10 cellular contexts compared by ENCODE assay signal in genomic region chr20:59752704-59753460, GRCh38.
DNase-seq lines count a peak whose midpoint lies in the region; ATAC-seq and TF ChIP-seq lines count a peak whose summit lies in the region.
"Had no signal": no experiment of that assay in that cellular context is flagged by ENCODE, and none has a peak within 500 bp of the region (broad histone marks: within the 10 kb centered on the region; RNA-seq: fewer than 3 reads in every experiment).

No MANE protein-coding gene starts in this region.

- TF ChIP-seq CTCF in hepatocyte (IDR thresholded peaks at IDR 0.05; ENCODE audit: poor library complexity) (no peak), lower lobe of right lung (IDR thresholded peaks at IDR 0.05) (no peak)

- ATAC-seq in GM19452 (IDR thresholded peaks at IDR 0.05; ENCODE audit: unreplicated experiment) (peak; percentile 44), HG03097 (IDR thresholded peaks at IDR 0.05; ENCODE audit: low FRiP score, unreplicated experiment) (peak; percentile 36), lower lobe of right lung (no peak)

- no peak overlapping the region for H3K27ac ChIP-seq in hepatocyte
- no peak overlapping the region for H3K27ac ChIP-seq in lower lobe of right lung
- H3K27ac ChIP-seq in effector memory CD4-positive, alpha-beta T cell (ENCODE audit: insufficient read depth, low read length, poor library complexity, severe bottlenecking) = no peak overlapping the region
- H3K27ac ChIP-seq: ovary had no signal

- no peaks in the 10 kb centered on the region for H3K9me3 ChIP-seq in hepatocyte (ENCODE audit: low read depth)
- no peaks in the 10 kb centered on the region for H3K9me3 ChIP-seq in lower lobe of right lung
- no peaks in the 10 kb centered on the region for H3K9me3 ChIP-seq in effector memory CD4-positive, alpha-beta T cell (ENCODE audit: control insufficient read depth, low read length)
- H3K9me3 ChIP-seq: ovary had no signal

- H3K27me3 ChIP-seq in hepatocyte = peaks cover 18% of the 10 kb centered on the region
- peaks cover 54% of the 10 kb centered on the region for H3K27me3 ChIP-seq in lower lobe of right lung (ENCODE audit: low read depth)
- H3K27me3 ChIP-seq in effector memory CD4-positive, alpha-beta T cell (replicated peaks; ENCODE audit: control insufficient read depth, insufficient read depth, low read length, poor library complexity, severe bottlenecking) = no peaks in the 10 kb centered on the region
- H3K27me3 ChIP-seq: ovary had no signal

- no peaks in the 10 kb centered on the region for H3K4me1 ChIP-seq in hepatocyte (ENCODE audit: insufficient read depth)
- peaks cover 16% of the 10 kb centered on the region for H3K4me1 ChIP-seq in lower lobe of right lung
- no peaks in the 10 kb centered on the region for H3K4me1 ChIP-seq in effector memory CD4-positive, alpha-beta T cell (ENCODE audit: control insufficient read depth, insufficient read depth, low read length, poor library complexity, severe bottlenecking)

- no peaks in the 10 kb centered on the region for H3K79me2 ChIP-seq in hepatocyte

- H3K9me2 ChIP-seq in hepatocyte (replicated peaks; ENCODE audit: insufficient read depth) = no peaks in the 10 kb centered on the region

- H3K4me3 ChIP-seq in hepatocyte (no peak overlapping the region), lower lobe of right lung (no peak overlapping the region)
- no peak overlapping the region for H3K4me3 ChIP-seq in effector memory CD4-positive, alpha-beta T cell (ENCODE audit: insufficient read depth, low read depth, low read length, poor library complexity, severe bottlenecking)
- H3K4me3 ChIP-seq: ovary had no signal

- DNase-seq in G401 (ENCODE audit: low spot score) (peak; percentile 67), epidermal melanocyte (ENCODE audit: insufficient read length, low spot score) (peak; percentile 50), hepatocyte (ENCODE audit: low spot score) (no peak), lower lobe of right lung (no peak)
- no peak for DNase-seq in activated CD4-positive, alpha-beta T cell treated with anti-CD3 and anti-CD28 coated beads for 48 hours
- no peak for DNase-seq in effector memory CD4-positive, alpha-beta T cell
- DNase-seq: NCI-H2029 treated with DMSO at 0.1 percent for 48 hours, ovary had no signal

- H3K4me2 ChIP-seq in hepatocyte = no peak overlapping the region

- intact Hi-C loops in lower lobe of right lung (cut with DNase I) = no loop called here

- no peaks in the 10 kb centered on the region for H4K20me1 ChIP-seq in hepatocyte (ENCODE audit: insufficient read depth, poor library complexity, severe bottlenecking)

- H2AFZ ChIP-seq in hepatocyte = no peak overlapping the region

- H3K36me3 ChIP-seq in hepatocyte (replicated peaks; ENCODE audit: insufficient read depth, low read depth) (no peaks in the 10 kb centered on the region), lower lobe of right lung (no peaks in the 10 kb centered on the region)
- no peaks in the 10 kb centered on the region for H3K36me3 ChIP-seq in effector memory CD4-positive, alpha-beta T cell (ENCODE audit: control insufficient read depth, insufficient read depth, low read length)
- H3K36me3 ChIP-seq: ovary had no signal

- WGBS in hepatocyte (ENCODE audit: low lambda C conversion rate, missing lambda C conversion rate) = 71% methylated on average over 20 of the region's 20 CpGs

- in situ Hi-C loops in G401 (cut with HindIII; ENCODE audit: low sequenced_read_pairs) = no loop called here

Comparison
In these comparisons a context has a peak if more than half of its experiments do, and no peak if none do; other contexts are left out.
1. DNase-seq: peak in G401 (single experiment) and epidermal melanocyte (single experiment); none in activated CD4-positive, alpha-beta T cell treated with anti-CD3 and anti-CD28 coated beads for 48 hours (single experiment), hepatocyte (single experiment), lower lobe of right lung (single experiment) and effector memory CD4-positive, alpha-beta T cell (0 of 3).
2. ATAC-seq: peak in GM19452 (single experiment) and HG03097 (single experiment); none in lower lobe of right lung (0 of 2).